9 cellular contexts compared by ENCODE assay signal in the genomic region with DNA sequence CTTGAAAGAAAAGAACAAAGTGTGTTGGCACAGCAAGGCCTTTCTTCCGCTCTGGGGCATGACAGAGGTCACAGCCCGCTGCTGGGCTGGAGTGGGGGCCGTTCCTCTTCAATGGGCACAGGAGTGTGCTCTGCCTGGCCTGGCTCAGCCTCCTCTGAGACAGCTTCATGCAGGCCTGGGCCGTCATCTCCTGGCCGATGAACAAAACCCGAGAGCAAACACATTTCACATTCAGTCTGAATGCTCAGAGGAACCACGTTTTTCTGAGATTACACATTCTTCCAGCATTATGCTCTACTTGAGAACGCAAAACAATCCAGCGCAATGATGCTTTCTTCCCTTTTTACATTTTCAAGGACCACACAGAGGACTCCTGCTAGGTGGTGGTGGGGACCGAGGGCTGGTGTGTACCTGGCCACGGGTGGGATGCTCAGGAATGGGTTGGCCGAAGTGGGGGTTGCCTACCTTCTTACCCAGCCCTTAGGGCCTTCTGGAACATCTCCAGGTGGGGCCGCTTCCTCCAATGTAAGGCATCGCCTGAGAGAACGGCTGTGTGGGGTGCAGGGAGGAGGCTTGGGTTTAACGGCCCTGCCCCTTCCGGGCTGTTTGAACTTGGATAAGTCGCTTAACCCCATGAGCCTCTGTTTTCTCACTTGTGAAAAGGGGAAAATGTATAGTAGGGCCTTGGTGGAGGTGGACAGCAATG. TPM values are rescaled to one million over a fixed set of nuclear protein-coding genes. Genes with fewer than 3 reads are reported as not detected.
A peak's percentile ranks its signal among the peaks of the same experiment; 100 is the strongest.
DNase-seq lines count a peak whose midpoint lies in the region; ATAC-seq and TF ChIP-seq lines count a peak whose summit lies in the region.
"Had no signal": no experiment of that assay in that cellular context is flagged by ENCODE, and none has a peak within 500 bp of the region (broad histone marks: within the 10 kb centered on the region; RNA-seq: fewer than 3 reads in every experiment).

No MANE protein-coding gene starts in this region.

- H3K4me3 Mint-ChIP-seq in GM23338 = no peak overlapping the region

- no peak overlapping the region for H3K9ac ChIP-seq in neuronal stem cell (ENCODE audit: low read depth, low read length, poor library complexity)

- no peaks in the 10 kb centered on the region for H3K79me2 ChIP-seq in GM23338 (replicated peaks; ENCODE audit: insufficient read depth)

- H4K91ac ChIP-seq in neuronal stem cell (ENCODE audit: low read depth, low read length, poor library complexity) = no peak overlapping the region

- H3K36me3 ChIP-seq in neuronal stem cell (replicated peaks in 1 of 2; ENCODE audit: control insufficient read depth in 2 of 2, insufficient read depth in 2 of 2, low read length in 2 of 2) = no peaks in the 10 kb centered on the region
- H3K36me3 ChIP-seq in GM23338 (ENCODE audit: insufficient read depth) = no peaks in the 10 kb centered on the region

- no peak overlapping the region for H3K27ac ChIP-seq in neuronal stem cell (replicated peaks; ENCODE audit: low read length)
- no peak overlapping the region for H3K27ac ChIP-seq in GM23338 (ENCODE audit: low read depth)

- no peak overlapping the region for H2BK15ac ChIP-seq in neuronal stem cell (ENCODE audit: low read length)

- TF ChIP-seq CTCF in epithelial cell of proximal tubule (conservative IDR thresholded peaks at IDR 0.05; ENCODE audit: low read depth, low read length) = peak; percentile 41
- no peak for TF ChIP-seq CTCF in GM23338 (conservative IDR thresholded peaks at IDR 0.05; ENCODE audit: low read depth in 2 of 2)

- no peaks in the 10 kb centered on the region for H3K9me2 ChIP-seq in GM23338 (ENCODE audit: insufficient read depth)

- H3F3A ChIP-seq in GM23338 (replicated peaks; ENCODE audit: low read depth) = no peaks in the 10 kb centered on the region

- H3K4me3 ChIP-seq in epithelial cell of proximal tubule (ENCODE audit: low read depth, low read length) (no peak overlapping the region), neuronal stem cell (ENCODE audit: low read length in 2 of 2) (no peak overlapping the region), GM23338 (no peak overlapping the region)

- no CpG with 5 or more reads among the region's 18 CpGs for WGBS in neuronal stem cell (ENCODE audit: extremely low coverage in 2 of 2, insufficient read length in 2 of 2, insufficient replicate concordance in 1 of 2), 2 donors

- H3K9me3 Mint-ChIP-seq in GM23338 = peaks cover under 1% of the 10 kb centered on the region; the same call in 2 of the 3 replicates

- no peak overlapping the region for H3K23ac ChIP-seq in neuronal stem cell (ENCODE audit: low read depth, low read length, poor library complexity)

- no peak overlapping the region for H2BK120ac ChIP-seq in neuronal stem cell (ENCODE audit: low read depth, low read length)

- no peak overlapping the region for H2BK5ac ChIP-seq in neuronal stem cell (ENCODE audit: low read length)

- ATAC-seq in HG02610 (IDR thresholded peaks at IDR 0.05; ENCODE audit: unreplicated experiment) = no peak
- no peak for ATAC-seq in GM23338

- H3K4me2 ChIP-seq in neuronal stem cell (ENCODE audit: insufficient read depth, low read length, poor library complexity, severe bottlenecking) (no peak overlapping the region), GM23338 (no peak overlapping the region)

- peaks cover 4% of the 10 kb centered on the region for H3K27me3 Mint-ChIP-seq in GM23338 (ENCODE audit: insufficient read depth, low read depth, poor library complexity)

- H4K8ac ChIP-seq in neuronal stem cell (ENCODE audit: low read depth, low read length) = no peak overlapping the region

- H3K79me1 ChIP-seq in neuronal stem cell (ENCODE audit: low read depth, low read length) = no peaks in the 10 kb centered on the region

- H3K4ac ChIP-seq in neuronal stem cell (ENCODE audit: low read length) = no peak overlapping the region

- no peak overlapping the region for H3K27ac Mint-ChIP-seq in GM23338

- H4K20me1 ChIP-seq in GM23338 (replicated peaks; ENCODE audit: insufficient read depth) = no peaks in the 10 kb centered on the region

- no peaks in the 10 kb centered on the region for H3K36me3 Mint-ChIP-seq in GM23338 (ENCODE audit: low read depth)

- H3K4me1 Mint-ChIP-seq in GM23338 = peaks cover 10% of the 10 kb centered on the region

- H3K4me1 ChIP-seq in neuronal stem cell (ENCODE audit: control insufficient read depth in 2 of 2, insufficient read depth in 1 of 2, low read depth in 1 of 2, low read length in 2 of 2) (peaks cover 4 to 11% of the 10 kb centered on the region in 2 donors), GM23338 (ENCODE audit: insufficient read depth) (no peaks in the 10 kb centered on the region; the same call in 1 of the 2 replicates)

- peaks cover 0 to under 1% of the 10 kb centered on the region in 2 donors for H3K9me3 ChIP-seq in neuronal stem cell (replicated peaks in 1 of 2; ENCODE audit: control insufficient read depth in 2 of 2, insufficient read depth in 1 of 2, low read depth in 1 of 2, low read length in 2 of 2)

- H2BK12ac ChIP-seq in neuronal stem cell (ENCODE audit: low read length) = no peak overlapping the region

- H3K27me3 ChIP-seq in neuronal stem cell (ENCODE audit: control insufficient read depth in 3 of 3, insufficient read depth in 3 of 3, low read depth in 1 of 3, low read length in 3 of 3) (peaks cover 0 to 3% (median 0%) of the 10 kb centered on the region in 3 experiments), GM23338 (ENCODE audit: insufficient read depth) (no peaks in the 10 kb centered on the region)

- peak; percentile 91 for DNase-seq in AG20443 (ENCODE audit: low spot score)
- DNase-seq in NCI-H510A (lab: John Stamatoyannopoulos, UW) = peak; percentile 51
- peak; percentile 78 for DNase-seq in epithelial cell of proximal tubule (ENCODE audit: low read depth)
- DNase-seq in neuronal stem cell (ENCODE audit: low spot score) = no peak
- no peak for DNase-seq in AML-193 (lab: John Stamatoyannopoulos, UW)
- no peak for DNase-seq in GM23338 (ENCODE audit: low spot score)
- no peak for DNase-seq in NCI-H2171 (lab: John Stamatoyannopoulos, UW)
- DNase-seq: activated CD4-positive, alpha-beta T cell treated with anti-CD3 and anti-CD28 coated beads, Interleukin-2, amount 50 U/mL, for 48 hours had no signal

- H2AFZ ChIP-seq in neuronal stem cell (ENCODE audit: low read length) = peak overlapping the region; percentile 60
- H2AFZ ChIP-seq in GM23338 = no peak overlapping the region; the same call in 1 of the 2 replicates

- H3K18ac ChIP-seq in neuronal stem cell (ENCODE audit: low read length) = no peak overlapping the region

- no peak overlapping the region for H2AK5ac ChIP-seq in neuronal stem cell (ENCODE audit: low read depth, low read length)

- H3K14ac ChIP-seq in neuronal stem cell (ENCODE audit: low read length) = no peak overlapping the region

RNA-seq across cellular contexts. Expression of a gene that starts 34.8 kb away (rescaled TPM):
- total RNA-seq in epithelial cell of proximal tubule = 13.2 and 19.8 TPM in 2 replicates
- 4.1 TPM for polyA plus RNA-seq in neuronal stem cell (2013, experiment 1 of 2)
- polyA plus RNA-seq in neuronal stem cell (2013, experiment 2 of 2) = 3.2 TPM
- 7.1 and 11.6 TPM in 2 replicates for total RNA-seq in GM23338 (2014; rRNA removed; shearing (Covaris generic))
- 3.0 and 3.7 TPM in 2 replicates for polyA plus RNA-seq in GM23338 (2016; fragmentation: Nextera tagmentation; extraction: Ambion mirVana)

Comparison
In these comparisons a context has a peak if more than half of its experiments do, and no peak if none do; other contexts are left out.
1. DNase-seq: peak in AG20443 (single experiment), NCI-H510A (single experiment) and epithelial cell of proximal tubule (single experiment); none in neuronal stem cell (single experiment), AML-193 (0 of 2), GM23338 (single experiment) and NCI-H2171 (single experiment).